In the genomic region with DNA sequence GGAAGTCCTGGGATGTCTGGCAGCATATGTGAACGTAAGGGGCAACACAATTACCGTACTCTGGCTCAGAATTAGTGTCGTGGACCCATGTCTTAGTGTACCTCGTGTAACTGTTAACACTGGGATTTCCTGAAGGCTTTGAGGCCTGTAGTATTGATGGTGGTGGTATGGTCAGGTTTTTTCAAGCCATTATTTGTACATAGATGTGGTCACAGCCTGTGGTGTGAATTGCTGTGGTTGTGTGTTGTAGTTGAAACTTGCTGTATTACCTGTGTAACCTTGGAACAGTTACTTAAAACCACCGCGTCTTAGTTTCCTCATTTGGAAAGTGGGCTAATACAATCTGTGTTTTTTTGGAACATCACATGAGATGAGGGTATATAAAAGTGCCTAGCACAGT, we compare ENCODE assay signal across 27 cellular contexts.
"Had no signal": no experiment of that assay in that cellular context is flagged by ENCODE, and none has a peak within 500 bp of the region (broad histone marks: within the 10 kb centered on the region; RNA-seq: fewer than 3 reads in every experiment).

No MANE protein-coding gene starts in this region.

- H3K9me3 ChIP-seq: body of pancreas, heart left ventricle, mucosa of descending colon, sigmoid colon, suprapubic skin, tibial nerve had no signal

- H3K36me3 ChIP-seq: cardiac muscle cell, heart left ventricle, neural progenitor cell, sigmoid colon, suprapubic skin, tibial nerve had no signal

- FAIRE-seq: keratinocyte, urothelium cell line had no signal

- H3K27ac Mint-ChIP-seq: activated naive CD4-positive, alpha-beta T cell treated with anti-CD3 and anti-CD28 coated beads, Interleukin-2, amount 10 ng/mL, durations not matched to agents 7 days and 5 days; memory B cell; neural progenitor cell; T-cell; T-helper 2 cell treated with Interferon-gamma antibody and Interleukin-4, amounts not matched to agents 5 μg/mL and 100 μg/mL, for 36 hours had no signal

- H3K4me3 ChIP-seq: body of pancreas, cardiac muscle cell, heart left ventricle, mucosa of descending colon, neural progenitor cell, sigmoid colon, smooth muscle cell, suprapubic skin, tibial nerve had no signal

- H3K27ac ChIP-seq: body of pancreas, cardiac muscle cell, heart left ventricle, neural progenitor cell, sigmoid colon, suprapubic skin, tibial nerve, VCaP had no signal

- H3K4me3 Mint-ChIP-seq: activated naive CD4-positive, alpha-beta T cell treated with anti-CD3 and anti-CD28 coated beads, Interleukin-2, amount 10 ng/mL, durations not matched to agents 7 days and 5 days; memory B cell; neural progenitor cell; T-cell; T-helper 2 cell treated with Interferon-gamma antibody and Interleukin-4, amounts not matched to agents 5 μg/mL and 100 μg/mL, for 36 hours had no signal

- H3K9me3 Mint-ChIP-seq: activated naive CD4-positive, alpha-beta T cell treated with anti-CD3 and anti-CD28 coated beads, Interleukin-2, amount 10 ng/mL, durations not matched to agents 7 days and 5 days; memory B cell; neural progenitor cell; T-helper 2 cell treated with Interferon-gamma antibody and Interleukin-4, amounts not matched to agents 5 μg/mL and 100 μg/mL, for 36 hours had no signal

- ATAC-seq: body of pancreas, heart left ventricle, left colon, mucosa of descending colon, T-cell had no signal

- H2AFZ ChIP-seq: neural progenitor cell had no signal

- H3K9ac ChIP-seq: neural progenitor cell had no signal

- DNase-seq: activated CD4-positive, alpha-beta T cell treated with anti-CD3 and anti-CD28 coated beads, Interleukin-2, amount 50 U/mL, for 1 hour; activated CD4-positive, CD25-positive, alpha-beta regulatory T cell treated with anti-CD3 and anti-CD28 coated beads, Interleukin-2, amount 50 U/mL, for 72 hours; activated CD8-positive, alpha-beta memory T cell treated with anti-CD3 and anti-CD28 coated beads for 24 hours; activated CD8-positive, alpha-beta memory T cell treated with anti-CD3 and anti-CD28 coated beads, Interleukin-2, amount 50 U/mL, for 4 hours; activated effector memory CD4-positive, alpha-beta T cell treated with anti-CD3 and anti-CD28 coated beads, Interleukin-2, amount 50 U/mL, for 16 hours; activated naive CD4-positive, alpha-beta T cell treated with anti-CD3 and anti-CD28 coated beads, Interleukin-2, amount 10 ng/mL, durations not matched to agents 7 days and 5 days; activated T-cell treated with anti-CD3 and anti-CD28 coated beads, Interleukin-2, amount 50 U/mL, for 48 hours; anterior cingulate cortex; body of pancreas; heart left ventricle; left colon; mucosa of descending colon; retina; sigmoid colon; stimulated activated CD4-positive, alpha-beta T cell treated with anti-CD3 and anti-CD28 coated beads, Interleukin-15, amount 100 ng/mL, for 24 hours; stimulated activated naive CD4-positive, alpha-beta T cell; T-cell had no signal

- H3K27me3 ChIP-seq: body of pancreas, cardiac muscle cell, heart left ventricle, neural progenitor cell, sigmoid colon, suprapubic skin, tibial nerve had no signal

- H3K27me3 Mint-ChIP-seq: activated naive CD4-positive, alpha-beta T cell treated with anti-CD3 and anti-CD28 coated beads, Interleukin-2, amount 10 ng/mL, durations not matched to agents 7 days and 5 days; memory B cell; T-cell had no signal

- H3K4me2 ChIP-seq: neural progenitor cell, smooth muscle cell had no signal
